14 cellular contexts compared by ENCODE assay signal in the genomic region with DNA sequence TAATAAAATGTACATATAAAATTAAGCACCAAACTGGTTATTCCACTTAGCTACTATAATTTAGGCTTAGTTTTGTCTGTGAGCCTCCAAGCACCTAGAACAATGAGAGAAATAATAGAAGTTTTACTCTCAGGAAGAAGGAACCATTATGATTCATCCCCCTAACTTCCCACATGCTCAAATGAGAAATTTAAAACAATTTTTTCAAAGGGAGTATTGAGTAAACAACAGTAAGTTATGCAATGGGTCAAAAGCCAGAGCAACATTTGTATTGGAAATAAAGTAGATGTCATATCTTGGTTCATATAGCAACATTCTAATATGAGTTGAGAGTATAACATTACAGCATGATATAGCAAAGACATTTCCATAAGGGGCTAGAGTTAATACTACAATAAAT. TPM values are rescaled to one million over a fixed set of nuclear protein-coding genes. Genes with fewer than 3 reads are reported as not detected.
A peak's percentile ranks its signal among the peaks of the same experiment; 100 is the strongest.
DNase-seq lines count a peak whose midpoint lies in the region; ATAC-seq, FAIRE-seq and TF ChIP-seq lines count a peak whose summit lies in the region.
"Had no signal": no experiment of that assay in that cellular context is flagged by ENCODE, and none has a peak within 500 bp of the region (broad histone marks: within the 10 kb centered on the region; RNA-seq: fewer than 3 reads in every experiment).

No MANE protein-coding gene starts in this region.

- H3K4me1 ChIP-seq in heart left ventricle (peaks cover 3 to 87% (median 66%) of the 10 kb centered on the region in 12 donors), K562 (replicated peaks in 1 of 2; ENCODE audit: control insufficient read depth in 2 of 2, insufficient read depth in 2 of 2, low read length in 2 of 2) (peaks cover 0 to 58% of the 10 kb centered on the region in 2 experiments; a peak in 3 of 5 replicates), left lung (peaks cover 0 to 52% of the 10 kb centered on the region in 2 donors), uterus (peaks cover 0 to 12% of the 10 kb centered on the region in 2 donors)
- H3K4me1 ChIP-seq in CD8-positive, alpha-beta memory T cell (ENCODE audit: insufficient read depth, low read length), result no peaks in the 10 kb centered on the region

- H3K9ac ChIP-seq in K562 (ENCODE audit: insufficient read depth in 1 of 2, low read depth in 2 of 2, low read length in 2 of 2), result no peak overlapping the region

- no peaks in the 10 kb centered on the region for H3K9me1 ChIP-seq in K562 (ENCODE audit: control insufficient read depth, insufficient read depth, low read length)

- CTCF ChIA-PET in K562 (lab: Yijun Ruan, JAX; ENCODE audit: low intra/inter-chr PET ratio), result no interaction called here
- CTCF ChIA-PET in CD8-positive, alpha-beta memory T cell (lab: Charles Lee), result no interaction called here

- TF ChIP-seq CTCF in heart left ventricle (IDR thresholded peaks at IDR 0.05) (no peak), K562 (IDR thresholded peaks at IDR 0.05 in 2 of 3, conservative IDR thresholded peaks at IDR 0.05 in 1 of 3; ENCODE audit: insufficient read depth in 2 of 3, low read depth in 1 of 3, low read length in 3 of 3) (no peak), left lung (IDR thresholded peaks at IDR 0.05) (no peak), uterus (IDR thresholded peaks at IDR 0.05) (no peak)

- in situ Hi-C loops in K562 (cut with MboI), result no loop called here

- H3K27me3 ChIP-seq in heart left ventricle, result no peaks in the 10 kb centered on the region
- no peaks in the 10 kb centered on the region for H3K27me3 ChIP-seq in K562 (ENCODE audit: control insufficient read depth in 2 of 2, insufficient read depth in 2 of 2, low read length in 2 of 2)
- no peaks in the 10 kb centered on the region for H3K27me3 ChIP-seq in left lung
- no peaks in the 10 kb centered on the region for H3K27me3 ChIP-seq in uterus
- H3K27me3 ChIP-seq in CD8-positive, alpha-beta memory T cell (ENCODE audit: insufficient read depth, low read length, poor library complexity, severe bottlenecking), result no peaks in the 10 kb centered on the region
- H3K27me3 ChIP-seq: MG63, thyroid gland had no signal

- DNase-seq in heart left ventricle (no peak), Right ventricle myocardium inferior (ENCODE audit: missing footprints) (no peak), K562 (ENCODE audit: extremely low read depth in 1 of 4, low spot score in 3 of 4) (no peak), left lung (no peak), uterus (no peak), NCI-H2081 (lab: John Stamatoyannopoulos, UW) (no peak), NCI-H526 treated with DMSO at 0.1 percent for 48 hours (lab: John Stamatoyannopoulos, UW) (no peak)
- DNase-seq in CD8-positive, alpha-beta memory T cell, result no peak
- DNase-seq: activated CD4-positive, alpha-beta T cell treated with anti-CD3 and anti-CD28 coated beads for 36 hours; activated naive CD8-positive, alpha-beta T cell treated with anti-CD3 and anti-CD28 coated beads for 36 hours; MG63; naive B cell; stimulated activated CD4-positive, alpha-beta T cell treated with anti-CD3 and anti-CD28 coated beads, Interleukin-4, amount 100 ng/mL, for 1 hour; thyroid gland had no signal

- intact Hi-C loops in heart left ventricle (cut with DNase I), result loop anchor here in 1 of 10 donors (5.0 kb wide), 1 partner anchor 57 kb away; no protein-coding TSS in a partner anchor
- intact Hi-C loops in Right ventricle myocardium inferior (cut with DNase I), result no loop called here
- intact Hi-C loops in K562 (cut with micrococcal nuclease), result no loop called here
- intact Hi-C loops in left lung (cut with DNase I), result no loop called here
- intact Hi-C loops in uterus (cut with DNase I; ENCODE audit: low total_unique reads), result no loop called here

- TF ChIP-seq POLR2A in heart left ventricle (IDR thresholded peaks at IDR 0.05) (no peak), K562 (conservative IDR thresholded peaks at IDR 0.05) (no peak), uterus (IDR thresholded peaks at IDR 0.05) (no peak)

- no peak overlapping the region for H2AFZ ChIP-seq in K562 (ENCODE audit: low read depth, low read length)

- H3K36me3 Mint-ChIP-seq in CD8-positive, alpha-beta memory T cell, result no peaks in the 10 kb centered on the region
- H3K36me3 Mint-ChIP-seq: activated naive CD8-positive, alpha-beta T cell treated with anti-CD3 and anti-CD28 coated beads for 36 hours; naive B cell had no signal

- H3K36me3 ChIP-seq in heart left ventricle (peaks cover 0 to 12% (median 0%) of the 10 kb centered on the region in 9 donors), K562 (ENCODE audit: control insufficient read depth, insufficient read depth, low read length) (peaks cover 97% of the 10 kb centered on the region), left lung (no peaks in the 10 kb centered on the region), uterus (no peaks in the 10 kb centered on the region)
- no peaks in the 10 kb centered on the region for H3K36me3 ChIP-seq in CD8-positive, alpha-beta memory T cell (ENCODE audit: insufficient read depth, low read length)
- H3K36me3 ChIP-seq: thyroid gland had no signal

- no peaks in the 10 kb centered on the region for H3K9me3 Mint-ChIP-seq in CD8-positive, alpha-beta memory T cell
- H3K9me3 Mint-ChIP-seq: activated naive CD8-positive, alpha-beta T cell treated with anti-CD3 and anti-CD28 coated beads for 36 hours had no signal

- H3K27me3 Mint-ChIP-seq in CD8-positive, alpha-beta memory T cell, result peaks cover 3 to 22% of the 10 kb centered on the region in 2 donors
- H3K27me3 Mint-ChIP-seq: activated CD4-positive, alpha-beta T cell treated with anti-CD3 and anti-CD28 coated beads for 36 hours had no signal

- H3K4me2 ChIP-seq in K562 (ENCODE audit: insufficient read depth, low read length), result no peak overlapping the region

- H3K4me3 ChIP-seq in heart left ventricle (no peak overlapping the region), K562 (no peak overlapping the region), left lung (no peak overlapping the region), uterus (no peak overlapping the region)
- H3K4me3 ChIP-seq in CD8-positive, alpha-beta memory T cell (ENCODE audit: low read length), result no peak overlapping the region
- H3K4me3 ChIP-seq: MG63, thyroid gland had no signal

- peak in 1 of 4 donors; percentile 20 for ATAC-seq in heart left ventricle
- no peak for ATAC-seq in Right ventricle myocardium inferior
- no peak for ATAC-seq in K562
- peak; percentile 49 for ATAC-seq in left lung
- ATAC-seq: activated CD4-positive, alpha-beta T cell treated with anti-CD3 and anti-CD28 coated beads for 36 hours had no signal

- no peaks in the 10 kb centered on the region for H4K20me1 ChIP-seq in K562 (replicated peaks; ENCODE audit: control insufficient read depth, insufficient read depth, low read length)

- TF ChIP-seq EP300 in K562 (IDR thresholded peaks at IDR 0.05; ENCODE audit: low read length), result no peak

- no peak for TF ChIP-seq RAD21 in K562 (CRISPR knock-in tag; conservative IDR thresholded peaks at IDR 0.05 in 1 of 2, IDR thresholded peaks at IDR 0.05 in 1 of 2)

- no peaks in the 10 kb centered on the region for H3K9me3 ChIP-seq in heart left ventricle
- H3K9me3 ChIP-seq in K562 (replicated peaks; ENCODE audit: control insufficient read depth, insufficient read depth, low read depth, low read length), result no peaks in the 10 kb centered on the region
- no peaks in the 10 kb centered on the region for H3K9me3 ChIP-seq in left lung
- H3K9me3 ChIP-seq in uterus, result no peaks in the 10 kb centered on the region
- no peaks in the 10 kb centered on the region for H3K9me3 ChIP-seq in CD8-positive, alpha-beta memory T cell (ENCODE audit: low read length)
- H3K9me3 ChIP-seq: MG63, thyroid gland had no signal

- no peak for FAIRE-seq in K562 (lab: Jason Lieb, UNC)

- H3K79me2 ChIP-seq in K562 (ENCODE audit: control insufficient read depth, insufficient read depth, low read length), result peaks cover 99% of the 10 kb centered on the region

- H3K4me1 Mint-ChIP-seq in CD8-positive, alpha-beta memory T cell, result peaks cover 0 to under 1% (median 0%) of the 10 kb centered on the region in 3 donors
- H3K4me1 Mint-ChIP-seq: activated CD4-positive, alpha-beta T cell treated with anti-CD3 and anti-CD28 coated beads for 36 hours; activated naive CD8-positive, alpha-beta T cell treated with anti-CD3 and anti-CD28 coated beads for 36 hours; naive B cell had no signal

- no TSS peak for BruUV-seq in K562 (replicated peaks; lab: Mats Ljungman, UMichigan)

- H3K4me3 Mint-ChIP-seq in CD8-positive, alpha-beta memory T cell, result no peak overlapping the region
- H3K4me3 Mint-ChIP-seq: activated CD4-positive, alpha-beta T cell treated with anti-CD3 and anti-CD28 coated beads for 36 hours; activated naive CD8-positive, alpha-beta T cell treated with anti-CD3 and anti-CD28 coated beads for 36 hours; naive B cell had no signal

- H3K27ac Mint-ChIP-seq in CD8-positive, alpha-beta memory T cell, result no peak overlapping the region
- H3K27ac Mint-ChIP-seq: activated CD4-positive, alpha-beta T cell treated with anti-CD3 and anti-CD28 coated beads for 36 hours; activated naive CD8-positive, alpha-beta T cell treated with anti-CD3 and anti-CD28 coated beads for 36 hours; naive B cell had no signal

- peak overlapping the region in 11 of 12 donors; percentile 32 to 81 (median 66) for H3K27ac ChIP-seq in heart left ventricle
- H3K27ac ChIP-seq in K562 (ENCODE audit: extremely low read depth, low read depth, low read length), result peak overlapping the region; percentile 12; the same call in 1 of the 3 replicates
- peak overlapping the region; percentile 51 to 68 for H3K27ac ChIP-seq in left lung
- peak overlapping the region; percentile 58 to 60 for H3K27ac ChIP-seq in uterus
- no peak overlapping the region for H3K27ac ChIP-seq in CD8-positive, alpha-beta memory T cell (ENCODE audit: low read depth, low read length)

- POLR2A ChIA-PET in K562 (lab: Yijun Ruan, JAX), result interaction anchor here (0.7 to 1.1 kb wide), 2 partner anchors 26 to 56 kb away, joined by 3 read pairs; no protein-coding TSS in a partner anchor
- POLR2A ChIA-PET in CD8-positive, alpha-beta memory T cell (lab: Charles Lee), result no interaction called here

RNA-seq across cellular contexts. Expression of a gene that starts 32.1 kb away (rescaled TPM):
- total RNA-seq in heart left ventricle (10 to 100 TPM; 19.6 to 51.2 (median 27.5) TPM), Right ventricle myocardium inferior (27.5 TPM), K562 (2014; rRNA removed) (228 and 247 TPM in 2 replicates), K562 (2014; rRNA removed; fragmentation: Illumina TruSeq; extraction: Trizol) (393 and 413 TPM in 2 replicates), K562 (2015; rRNA removed; fragmentation: Illumina TruSeq; extraction: Trizol) (254 and 267 TPM in 2 replicates), K562 (2021) (290 and 301 TPM in 2 replicates), left lung (10 to 100 TPM in 1 of 2 donors, 1 to 10 TPM in 1; 8.8 to 14.1 TPM), uterus (100 to 1,000 TPM in 1 of 4 donors, 10 to 100 TPM in 3; 47.4 to 194 (median 59.2) TPM)
- polyA plus RNA-seq in heart left ventricle (1 to 10 TPM; 3.6 to 9.7 TPM), K562 (2011; rRNA removed) (205 and 316 TPM in 2 replicates), K562 (2014; fragmentation: Illumina TruSeq; extraction: Trizol) (288 and 329 TPM in 2 replicates), K562 (2014; fragmentation: Nextera tagmentation; extraction: Ambion mirVana) (100 to 1,000 TPM; 221 to 292 TPM), K562 (2014; rRNA removed) (195 and 210 TPM in 2 replicates)
- 894 and 1,629 TPM in 2 replicates for total RNA-seq in K562 (2011; cell fraction: chromatin; rRNA removed; ENCODE audit: low replicate concordance)
- 336 and 368 TPM in 2 replicates for total RNA-seq in K562 (2011; cell fraction: nucleolus; rRNA removed)
- 603 and 625 TPM in 2 replicates for total RNA-seq in K562 (2011; cell fraction: nucleoplasm; rRNA removed)
- 91.5 and 147 TPM in 2 replicates for polyA plus RNA-seq in K562 (2011; cell fraction: cytosol; rRNA removed)
- polyA plus RNA-seq in K562 (2011; cell fraction: nucleus; rRNA removed), result 211 and 239 TPM in 2 replicates
- polyA plus RNA-seq in K562 (2012), result 152 and 202 TPM in 2 replicates
- 717 and 810 TPM in 2 replicates for polyA minus RNA-seq in K562 (2011; rRNA and poly(A)+ RNA removed)
- 96.8 and 138 TPM in 2 replicates for polyA minus RNA-seq in K562 (2011; cell fraction: cytosol; rRNA and poly(A)+ RNA removed)
- polyA minus RNA-seq in K562 (2011; cell fraction: nucleus; rRNA and poly(A)+ RNA removed), result 704 and 866 TPM in 2 replicates
- under 1 TPM; 0.09 to 0.27 TPM for total RNA-seq in CD8-positive, alpha-beta memory T cell
- polyA plus RNA-seq in CD8-positive, alpha-beta memory T cell, result not detected
- total RNA-seq: activated CD4-positive, alpha-beta T cell treated with anti-CD3 and anti-CD28 coated beads for 36 hours; activated naive CD8-positive, alpha-beta T cell treated with anti-CD3 and anti-CD28 coated beads for 36 hours had no signal

Comparison
In these comparisons a context has a peak if more than half of its experiments do, and no peak if none do; other contexts are left out.
1. RNA of a gene that starts 32.1 kb away (total RNA-seq): 228 to 1,629 TPM in K562, 47.4 to 194 TPM in uterus, 27.5 TPM in Right ventricle myocardium inferior (single experiment), 19.6 to 51.2 TPM in heart left ventricle and 8.8 to 14.1 TPM in left lung; 0.09 to 0.27 TPM in CD8-positive, alpha-beta memory T cell; every median in the first group is over 4 times any median in the second.